2 cellular contexts compared by ENCODE assay signal in genomic region chr6:80522556-80522955, GRCh38.
TF ChIP-seq lines count a peak whose summit lies in the region.

No MANE protein-coding gene starts in this region.

TF ChIP-seq in endothelial cell of umbilical vein, 7 proteins besides CTCF, POLR2A, EP300 and RAD21 (continued from another document):
- TF ChIP-seq FOS (IDR thresholded peaks at IDR 0.05; ENCODE audit: borderline replicate concordance, insufficient read depth, low read length), result no peak
- no peak for TF ChIP-seq JUN (IDR thresholded peaks at IDR 0.05; ENCODE audit: borderline replicate concordance, insufficient read depth, insufficient read length, low read depth)
- no peak for TF ChIP-seq EZH2 (IDR thresholded peaks at IDR 0.05; ENCODE audit: borderline replicate concordance, low read depth, low read length, severe bottlenecking)
- TF ChIP-seq MYC (IDR thresholded peaks at IDR 0.05; ENCODE audit: low read depth, low read length), result no peak

TF ChIP-seq in neural cell, 6 proteins besides CTCF, POLR2A, EP300 and RAD21 (continued from another document):
- TF ChIP-seq REST (IDR thresholded peaks at IDR 0.05; ENCODE audit: borderline replicate concordance) (no peak), TAF1 (IDR thresholded peaks at IDR 0.05; ENCODE audit: low read depth) (no peak), POLR2AphosphoS5 (IDR thresholded peaks at IDR 0.05) (no peak), EZH2 (IDR thresholded peaks at IDR 0.05; ENCODE audit: borderline replicate concordance, insufficient read depth, low read length, poor library complexity, severe bottlenecking) (no peak), MXI1 (conservative IDR thresholded peaks at IDR 0.05; ENCODE audit: poor library complexity, severe bottlenecking) (no peak)
